ENCODE assay signal across 9 cellular contexts in the genomic region with DNA sequence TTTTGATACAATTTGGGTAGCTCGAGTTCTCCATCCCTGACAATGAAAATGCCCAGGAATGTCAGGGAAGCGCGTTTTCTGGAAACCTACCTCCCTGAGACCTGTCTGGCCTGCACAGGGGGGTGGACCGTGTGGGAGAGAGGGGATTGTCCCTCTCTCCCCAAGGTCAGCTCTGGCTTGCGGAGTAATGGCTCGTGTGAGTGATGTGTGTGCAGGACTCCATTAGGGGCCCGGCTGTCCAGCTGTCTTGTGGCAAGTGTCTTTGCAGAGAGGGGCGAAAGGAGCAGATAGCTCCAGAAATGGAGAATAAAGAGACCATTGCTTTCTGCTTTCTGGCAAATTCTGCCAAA.
A peak's percentile ranks its signal among the peaks of the same experiment; 100 is the strongest.
DNase-seq lines count a peak whose midpoint lies in the region; ATAC-seq, FAIRE-seq and TF ChIP-seq lines count a peak whose summit lies in the region.
"Had no signal": no experiment of that assay in that cellular context is flagged by ENCODE, and none has a peak within 500 bp of the region (broad histone marks: within the 10 kb centered on the region; RNA-seq: fewer than 3 reads in every experiment).

No MANE protein-coding gene starts in this region.

- peaks cover 70% of the 10 kb centered on the region for H4K20me1 ChIP-seq in astrocyte (ENCODE audit: insufficient read depth, low read length)

- intact Hi-C loops in cardiac septum (cut with DNase I): loop anchor here (2.0 to 10.0 kb wide), 3 partner anchors 203 to 287 kb away; partner anchors contain the start of gene CHST11
- intact Hi-C loops in vagina (cut with DNase I): no loop called here

- H3K27ac ChIP-seq in right atrium auricular region (peak overlapping the region; percentile 84 to 90), astrocyte (ENCODE audit: low read depth, low read length) (peak overlapping the region; percentile 41), muscle layer of colon (ENCODE audit: low read depth, low read length) (peak overlapping the region; percentile 23), vagina (peak overlapping the region; percentile 56)
- H3K27ac ChIP-seq: neural progenitor cell had no signal

- no peak overlapping the region for H3K4me3 Mint-ChIP-seq in astrocyte (ENCODE audit: unreplicated experiment)
- H3K4me3 Mint-ChIP-seq: neural progenitor cell had no signal

- no peak for DNase-seq in right atrium auricular region (ENCODE audit: low spot score)
- no peak for DNase-seq in cardiac septum (ENCODE audit: low spot score)
- no peak for DNase-seq in astrocyte (ENCODE audit: low read depth)
- no peak for DNase-seq in vagina (ENCODE audit: extremely low spot score in 2 of 2)
- no peak for DNase-seq in H54 (ENCODE audit: insufficient read length, low spot score)
- no peak for DNase-seq in GDM1 (lab: John Stamatoyannopoulos, UW)

- H3K4me1 ChIP-seq in right atrium auricular region (peaks cover 0 to 76% of the 10 kb centered on the region in 2 donors), astrocyte (ENCODE audit: insufficient read depth, low read length) (peaks cover 28% of the 10 kb centered on the region), muscle layer of colon (ENCODE audit: insufficient read depth, low read length) (peaks cover 74% of the 10 kb centered on the region), vagina (peaks cover 67% of the 10 kb centered on the region)

- no peak for TF ChIP-seq POLR2A in vagina (IDR thresholded peaks at IDR 0.05)
- no peak for TF ChIP-seq POLR2A in H54 (IDR thresholded peaks at IDR 0.05; ENCODE audit: low read depth, low read length)

- H3K9me3 ChIP-seq in right atrium auricular region (no peaks in the 10 kb centered on the region), astrocyte (ENCODE audit: insufficient read depth, low read depth, low read length) (no peaks in the 10 kb centered on the region), muscle layer of colon (ENCODE audit: low read length) (no peaks in the 10 kb centered on the region), vagina (no peaks in the 10 kb centered on the region)

- H2AFZ ChIP-seq in astrocyte (ENCODE audit: low read depth, low read length): no peak overlapping the region
- H2AFZ ChIP-seq: neural progenitor cell had no signal

- H3K4me2 ChIP-seq in astrocyte (ENCODE audit: low read length): peak overlapping the region; percentile 81
- H3K4me2 ChIP-seq: neural progenitor cell had no signal

- H3K27ac Mint-ChIP-seq in astrocyte (ENCODE audit: unreplicated experiment): peak overlapping the region; percentile 79
- H3K27ac Mint-ChIP-seq: neural progenitor cell had no signal

- FAIRE-seq in astrocyte (lab: Jason Lieb, UNC): no peak
- no peak for FAIRE-seq in H54 (lab: Jason Lieb, UNC)

- H3K36me3 ChIP-seq in right atrium auricular region (no peaks in the 10 kb centered on the region), astrocyte (ENCODE audit: insufficient read depth, low read length) (no peaks in the 10 kb centered on the region), muscle layer of colon (ENCODE audit: insufficient read depth, low read length) (no peaks in the 10 kb centered on the region), vagina (no peaks in the 10 kb centered on the region)
- H3K36me3 ChIP-seq: neural progenitor cell had no signal

- peaks cover 2% of the 10 kb centered on the region for H3K36me3 Mint-ChIP-seq in astrocyte (ENCODE audit: low read depth, unreplicated experiment)
- H3K36me3 Mint-ChIP-seq: neural progenitor cell had no signal

- no peaks in the 10 kb centered on the region for H3K27me3 Mint-ChIP-seq in astrocyte (ENCODE audit: low read depth, unreplicated experiment)

- no peaks in the 10 kb centered on the region for H3K9me3 Mint-ChIP-seq in astrocyte (ENCODE audit: unreplicated experiment)
- H3K9me3 Mint-ChIP-seq: neural progenitor cell had no signal

- ATAC-seq in GM21367 (IDR thresholded peaks at IDR 0.05; ENCODE audit: unreplicated experiment): no peak

- H3K27me3 ChIP-seq in right atrium auricular region: no peaks in the 10 kb centered on the region
- no peaks in the 10 kb centered on the region for H3K27me3 ChIP-seq in astrocyte (ENCODE audit: insufficient read depth, low read length)
- no peaks in the 10 kb centered on the region for H3K27me3 ChIP-seq in muscle layer of colon (ENCODE audit: control insufficient read depth in 1 of 2, insufficient read depth in 2 of 2, low read length in 2 of 2)
- H3K27me3 ChIP-seq in vagina: no peaks in the 10 kb centered on the region
- H3K27me3 ChIP-seq: neural progenitor cell had no signal

- peaks cover 5% of the 10 kb centered on the region for H3K79me2 ChIP-seq in astrocyte (ENCODE audit: insufficient read depth, low read length)

- H3K4me3 ChIP-seq in right atrium auricular region: no peak overlapping the region
- peak overlapping the region; percentile 38 for H3K4me3 ChIP-seq in astrocyte (ENCODE audit: insufficient read depth, low read depth, low read length)
- no peak overlapping the region for H3K4me3 ChIP-seq in muscle layer of colon (ENCODE audit: low read depth in 1 of 2, low read length in 2 of 2)
- no peak overlapping the region for H3K4me3 ChIP-seq in vagina
- H3K4me3 ChIP-seq: neural progenitor cell had no signal

- H3K4me1 Mint-ChIP-seq in astrocyte (ENCODE audit: low read depth, unreplicated experiment): peaks cover 49% of the 10 kb centered on the region

- H3K9ac ChIP-seq in astrocyte (ENCODE audit: low read length) (peak overlapping the region; percentile 22), muscle layer of colon (ENCODE audit: low read length) (no peak overlapping the region)
- H3K9ac ChIP-seq: neural progenitor cell had no signal

- TF ChIP-seq CTCF in right atrium auricular region (IDR thresholded peaks at IDR 0.05) (no peak), astrocyte (IDR thresholded peaks at IDR 0.05; ENCODE audit: insufficient read depth, low read depth, low read length) (no peak), vagina (IDR thresholded peaks at IDR 0.05) (no peak)

Comparison
In these comparisons a context has a peak if more than half of its experiments do, and no peak if none do; other contexts are left out.
1. H3K27ac ChIP-seq: peak in every context shown above with its lines; median percentile 87 in right atrium auricular region; 56 in vagina; 41 in astrocyte; 23 in muscle layer of colon.